ENCODE assay signal across 8 cellular contexts in the genomic region with DNA sequence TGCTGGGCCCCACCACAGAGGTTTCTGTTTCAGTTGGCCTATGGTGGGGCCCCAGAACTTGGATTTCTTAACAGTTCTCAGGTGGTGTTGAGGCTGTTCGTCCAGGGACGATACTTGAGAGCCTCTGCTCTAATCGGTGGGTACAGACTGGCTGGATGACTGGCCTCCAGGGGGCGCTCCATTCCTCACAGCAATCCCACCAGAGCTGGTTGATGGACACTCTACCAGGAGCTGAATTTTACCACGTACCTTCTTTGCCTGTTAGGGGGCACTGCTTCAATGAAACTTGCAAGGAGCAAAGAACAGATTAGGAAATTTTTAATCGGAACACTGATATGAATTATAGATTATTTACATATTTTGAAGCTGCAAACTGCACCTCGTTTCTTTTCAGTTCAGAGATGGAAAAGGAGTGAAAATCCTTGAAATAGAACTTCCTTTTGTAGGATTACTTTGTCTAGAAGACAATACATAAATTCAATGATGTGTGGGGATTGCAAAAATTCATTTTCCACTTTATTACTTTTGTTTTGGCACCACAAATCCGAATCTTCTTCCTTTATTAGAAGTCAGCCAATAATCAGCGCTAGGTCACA. TPM values are rescaled to one million over a fixed set of nuclear protein-coding genes. Genes with fewer than 3 reads are reported as not detected.
DNase-seq lines count a peak whose midpoint lies in the region; ATAC-seq and TF ChIP-seq lines count a peak whose summit lies in the region.

No MANE protein-coding gene starts in this region.

- POLR2A ChIA-PET in Panc1 (lab: Charles Lee), result interaction anchor here (0.6 kb wide), 1 partner anchor 23 kb away, joined by 3 read pairs; no protein-coding TSS in a partner anchor

- no peaks in the 10 kb centered on the region for H3K9me3 ChIP-seq in Panc1 (ENCODE audit: control insufficient read depth, insufficient read depth, low read depth, low read length)

- no peaks in the 10 kb centered on the region for H3K4me1 ChIP-seq in Panc1 (ENCODE audit: control insufficient read depth, insufficient read depth, low read length)

- H3K27me3 Mint-ChIP-seq in neural crest cell (ENCODE audit: low read depth), result no peaks in the 10 kb centered on the region
- H3K27me3 Mint-ChIP-seq in stimulated activated naive CD8-positive, alpha-beta T cell treated with anti-CD3 and anti-CD28 coated beads, Interleukin-15, amount 100 ng/mL, for 72 hours, result peaks cover 25% of the 10 kb centered on the region

- peaks cover 13% of the 10 kb centered on the region for H3K4me1 Mint-ChIP-seq in neural crest cell
- peaks cover 10% of the 10 kb centered on the region for H3K4me1 Mint-ChIP-seq in stimulated activated naive CD8-positive, alpha-beta T cell treated with anti-CD3 and anti-CD28 coated beads, Interleukin-15, amount 100 ng/mL, for 72 hours

- H3K9me3 Mint-ChIP-seq in neural crest cell, result peaks cover 2% of the 10 kb centered on the region
- no peaks in the 10 kb centered on the region for H3K9me3 Mint-ChIP-seq in stimulated activated naive CD8-positive, alpha-beta T cell treated with anti-CD3 and anti-CD28 coated beads, Interleukin-15, amount 100 ng/mL, for 72 hours

- H3K4me3 ChIP-seq in Panc1 (ENCODE audit: low read depth in 2 of 2, low read length in 2 of 2) (no peak overlapping the region), fibroblast of pulmonary artery (replicated peaks; ENCODE audit: low read depth, low read length) (no peak overlapping the region)

- peaks cover 2% of the 10 kb centered on the region; the same call in 1 of the 2 replicates for H3K36me3 ChIP-seq in Panc1 (ENCODE audit: control insufficient read depth, insufficient read depth, low read length)

- no peak overlapping the region for H3K4me3 Mint-ChIP-seq in neural crest cell
- peak overlapping the region; percentile 48 to 59 for H3K4me3 Mint-ChIP-seq in stimulated activated naive CD8-positive, alpha-beta T cell treated with anti-CD3 and anti-CD28 coated beads, Interleukin-15, amount 100 ng/mL, for 72 hours

- BruUV-seq in Panc1 (replicated peaks; lab: Mats Ljungman, UMichigan), result no TSS peak

- in situ Hi-C loops in Caki2 (cut with HindIII; ENCODE audit: low pct_unique_long_range_greater_than_20kb, low sequenced_read_pairs) (no loop called here), Panc1 (cut with HindIII; ENCODE audit: low pct_unique_long_range_greater_than_20kb, low sequenced_read_pairs) (no loop called here)

- CTCF ChIA-PET in Panc1 (lab: Charles Lee), result interaction anchor here (0.6 to 1.1 kb wide), 9 partner anchors 16 to 190 kb away, joined by 3 to 8 read pairs (median 3); no protein-coding TSS in a partner anchor

- DNase-seq in Caki2 (ENCODE audit: low read depth) (peak; percentile 62), Panc1 (ENCODE audit: low read depth, low spot score) (peak; percentile 59), fibroblast of pulmonary artery (ENCODE audit: low read depth) (peak; percentile 82), neural crest cell (ENCODE audit: low read depth, low spot score) (peak; percentile 73)
- peak; percentile 91 to 93 for DNase-seq in activated T-cell treated with anti-CD3 and anti-CD28 coated beads, Interleukin-2, amount 50 U/mL, for 48 hours
- peak; percentile 84 to 87 for DNase-seq in stimulated activated naive CD8-positive, alpha-beta T cell treated with anti-CD3 and anti-CD28 coated beads, Interleukin-15, amount 100 ng/mL, for 72 hours

- peaks cover 7% of the 10 kb centered on the region for H3K36me3 Mint-ChIP-seq in neural crest cell (ENCODE audit: low read depth)

- TF ChIP-seq CTCF in Panc1 (IDR thresholded peaks at IDR 0.05), result peak; percentile 98
- peak; percentile 73 for TF ChIP-seq CTCF in fibroblast of pulmonary artery (IDR thresholded peaks at IDR 0.05; ENCODE audit: low read length, missing control alignments)
- peak; percentile 82 for TF ChIP-seq CTCF in neural crest cell (conservative IDR thresholded peaks at IDR 0.05)

- ATAC-seq in GM21360 (IDR thresholded peaks at IDR 0.05; ENCODE audit: unreplicated experiment), result peak; percentile 100
- ATAC-seq in HG03575 (IDR thresholded peaks at IDR 0.05; ENCODE audit: extremely low read depth, insufficient number of reproducible peaks, low FRiP score, unreplicated experiment), result peak; percentile 98
- ATAC-seq in Panc1, result peak; percentile 100
- peak; percentile 100 for ATAC-seq in stimulated activated naive CD8-positive, alpha-beta T cell treated with anti-CD3 and anti-CD28 coated beads, Interleukin-15, amount 100 ng/mL, for 72 hours

- intact Hi-C loops in Panc1 (cut with micrococcal nuclease; ENCODE audit: unreplicated experiment), result no loop called here

- no peak overlapping the region for H3K27ac Mint-ChIP-seq in neural crest cell (ENCODE audit: unreplicated experiment)
- peak overlapping the region; percentile 42 to 49 for H3K27ac Mint-ChIP-seq in stimulated activated naive CD8-positive, alpha-beta T cell treated with anti-CD3 and anti-CD28 coated beads, Interleukin-15, amount 100 ng/mL, for 72 hours

- no peaks in the 10 kb centered on the region for H3K27me3 ChIP-seq in Panc1 (ENCODE audit: control insufficient read depth, insufficient read depth, low read length)

- no peak overlapping the region for H3K27ac ChIP-seq in Panc1 (ENCODE audit: low read length)

RNA-seq across cellular contexts. Expression of a gene that starts 44.8 kb away (rescaled TPM):
- total RNA-seq in Caki2 (2014; rRNA removed; shearing (Covaris generic); ENCODE audit: low replicate concordance), result 27.3 and 29.6 TPM in 2 replicates
- total RNA-seq in Panc1 (2021; ENCODE audit: unreplicated experiment) (36.8 TPM), neural crest cell (40.9 and 41.3 TPM in 2 replicates)
- polyA plus RNA-seq in Panc1 (2012; ENCODE audit: insufficient read length), result 20.4 TPM
